ENCODE assay signal across 17 cellular contexts in the genomic region with DNA sequence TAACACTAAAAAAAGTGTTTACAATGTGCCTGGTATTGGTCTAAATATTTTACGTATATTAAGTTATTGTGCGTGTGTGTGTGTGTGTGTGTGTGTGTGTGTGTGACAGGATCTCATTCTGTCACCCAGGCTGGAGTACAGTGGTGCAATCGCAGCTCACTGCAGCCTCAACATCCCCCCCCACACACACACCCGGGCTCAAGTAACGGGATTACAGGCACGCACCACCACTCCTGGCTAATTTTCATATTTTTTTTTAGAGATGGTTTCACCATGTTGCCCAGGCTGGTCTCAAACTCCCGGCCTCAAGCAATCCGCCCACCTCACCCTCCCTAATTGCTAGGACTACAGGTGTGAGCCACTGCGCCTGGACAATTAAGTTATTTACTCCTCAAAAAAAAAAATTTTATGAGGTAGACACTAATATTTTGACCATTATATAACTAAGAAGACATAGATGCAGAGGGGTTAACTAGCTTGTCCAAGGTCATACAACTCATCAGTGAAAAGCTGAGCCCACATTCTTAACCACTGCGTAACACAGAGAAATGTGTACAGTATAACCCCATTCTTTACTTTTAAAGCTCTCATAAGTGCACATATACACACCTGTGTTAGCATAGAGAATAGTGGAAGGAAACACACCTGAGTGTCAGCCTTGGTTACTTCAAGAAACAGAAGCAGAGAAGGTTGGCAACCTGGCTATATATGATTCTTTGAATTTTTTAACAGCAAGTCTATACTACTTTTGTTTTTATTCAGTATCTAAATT. TPM values are rescaled to one million over a fixed set of nuclear protein-coding genes. Genes with fewer than 3 reads are reported as not detected.
DNase-seq lines count a peak whose midpoint lies in the region; ATAC-seq and TF ChIP-seq lines count a peak whose summit lies in the region.
"Had no signal": no experiment of that assay in that cellular context is flagged by ENCODE, and none has a peak within 500 bp of the region (broad histone marks: within the 10 kb centered on the region; RNA-seq: fewer than 3 reads in every experiment).

No MANE protein-coding gene starts in this region.

- ATAC-seq in activated naive CD4-positive, alpha-beta T cell treated with anti-CD3 and anti-CD28 coated beads, Interleukin-2, amount 50 U/mL, for 72 hours: peak; percentile 5 to 76
- ATAC-seq in HG02759 (IDR thresholded peaks at IDR 0.05; ENCODE audit: unreplicated experiment) (peak; percentile 24), WTC11 (no peak)

- no peak overlapping the region for H3K27ac ChIP-seq in tibial artery
- H3K27ac ChIP-seq in CD4-positive, alpha-beta memory T cell (ENCODE audit: low read depth, low read length): no peak overlapping the region
- H3K27ac ChIP-seq: uterus had no signal

- POLR2A ChIA-PET in WTC11 (lab: Charles Lee): no interaction called here
- POLR2A ChIA-PET in CD4-positive, alpha-beta memory T cell (lab: Charles Lee; ENCODE audit: partially characterized antibody): no interaction called here

- H3K4me1 Mint-ChIP-seq in WTC11: peaks cover 8% of the 10 kb centered on the region
- H3K4me1 Mint-ChIP-seq in CD4-positive, alpha-beta memory T cell: no peaks in the 10 kb centered on the region
- no peaks in the 10 kb centered on the region for H3K4me1 Mint-ChIP-seq in CD14-positive monocyte

- H3K4me1 ChIP-seq in tibial artery: no peaks in the 10 kb centered on the region
- no peaks in the 10 kb centered on the region for H3K4me1 ChIP-seq in CD4-positive, alpha-beta memory T cell (ENCODE audit: insufficient read depth, low read length)
- H3K4me1 ChIP-seq: uterus had no signal

- no peak overlapping the region for H3K4me3 ChIP-seq in tibial artery
- H3K4me3 ChIP-seq in CD4-positive, alpha-beta memory T cell (ENCODE audit: low read length in 2 of 2): no peak overlapping the region
- H3K4me3 ChIP-seq: MG63, uterus had no signal

- no peak for DNase-seq in activated naive CD4-positive, alpha-beta T cell treated with anti-CD3 and anti-CD28 coated beads, Interleukin-2, amount 50 U/mL, for 72 hours (ENCODE audit: low spot score in 2 of 2)
- no peak for DNase-seq in activated naive CD4-positive, alpha-beta T cell (lab: John Stamatoyannopoulos, UW)
- DNase-seq in WTC11 (ENCODE audit: low spot score): no peak
- DNase-seq in tibial artery: no peak
- no peak for DNase-seq in CD4-positive, alpha-beta memory T cell
- no peak for DNase-seq in CD14-positive monocyte (ENCODE audit: low spot score)
- DNase-seq in occipital lobe (lab: John Stamatoyannopoulos, UW): no peak
- DNase-seq: amniotic stem cell, cortex of kidney, DMS79 treated with DMSO at 0.1 percent for 48 hours, GOT3, MG63, NCI-H226, RPMI8226, uterus had no signal

- H3K9me3 ChIP-seq in tibial artery: no peaks in the 10 kb centered on the region
- no peaks in the 10 kb centered on the region for H3K9me3 ChIP-seq in CD4-positive, alpha-beta memory T cell (ENCODE audit: control insufficient read depth in 1 of 2, low read length in 2 of 2)
- H3K9me3 ChIP-seq: MG63, uterus had no signal

- H3K36me3 Mint-ChIP-seq in activated naive CD4-positive, alpha-beta T cell treated with anti-CD3 and anti-CD28 coated beads, Interleukin-2, amount 50 U/mL, for 72 hours: peaks cover 0 to 7% of the 10 kb centered on the region in 2 donors
- H3K36me3 Mint-ChIP-seq in WTC11 (no peaks in the 10 kb centered on the region), CD14-positive monocyte (no peaks in the 10 kb centered on the region)
- no peaks in the 10 kb centered on the region for H3K36me3 Mint-ChIP-seq in CD4-positive, alpha-beta memory T cell

- CTCF ChIA-PET in WTC11 (lab: Charles Lee): interaction anchor here (0.6 to 2.1 kb wide), 3 partner anchors 14 to 53 kb away, joined by 3 to 11 read pairs (median 6); no protein-coding TSS in a partner anchor
- CTCF ChIA-PET in CD4-positive, alpha-beta memory T cell (lab: Charles Lee; ENCODE audit: partially characterized antibody): interaction anchor here (2.5 kb wide), 1 partner anchor 15 kb away, joined by 15 read pairs; no protein-coding TSS in a partner anchor

- H3K27ac Mint-ChIP-seq in activated naive CD4-positive, alpha-beta T cell treated with anti-CD3 and anti-CD28 coated beads, Interleukin-2, amount 50 U/mL, for 72 hours: peak overlapping the region in 1 of 2 donors; percentile 65
- H3K27ac Mint-ChIP-seq in WTC11 (no peak overlapping the region), CD14-positive monocyte (no peak overlapping the region)
- H3K27ac Mint-ChIP-seq in CD4-positive, alpha-beta memory T cell: no peak overlapping the region

- no peaks in the 10 kb centered on the region for H3K27me3 ChIP-seq in tibial artery
- H3K27me3 ChIP-seq in CD4-positive, alpha-beta memory T cell (ENCODE audit: insufficient read depth, low read length): no peaks in the 10 kb centered on the region
- H3K27me3 ChIP-seq: MG63, uterus had no signal

- H3K27me3 Mint-ChIP-seq in WTC11 (ENCODE audit: low read depth): no peaks in the 10 kb centered on the region
- no peaks in the 10 kb centered on the region for H3K27me3 Mint-ChIP-seq in CD4-positive, alpha-beta memory T cell
- H3K27me3 Mint-ChIP-seq in CD14-positive monocyte (ENCODE audit: low read depth in 3 of 3): peaks cover 0 to 3% (median 0%) of the 10 kb centered on the region in 3 donors
- H3K27me3 Mint-ChIP-seq: progenitor cell of endocrine pancreas had no signal

- intact Hi-C loops in tibial artery (cut with DNase I; ENCODE audit: low total_unique reads): no loop called here
- intact Hi-C loops in CD4-positive, alpha-beta memory T cell (cut with micrococcal nuclease): no loop called here
- intact Hi-C loops in CD14-positive monocyte (cut with micrococcal nuclease): no loop called here

- H3K9me3 Mint-ChIP-seq in activated naive CD4-positive, alpha-beta T cell treated with anti-CD3 and anti-CD28 coated beads, Interleukin-2, amount 50 U/mL, for 72 hours: no peaks in the 10 kb centered on the region
- no peaks in the 10 kb centered on the region for H3K9me3 Mint-ChIP-seq in WTC11
- H3K9me3 Mint-ChIP-seq in CD4-positive, alpha-beta memory T cell: no peaks in the 10 kb centered on the region
- H3K9me3 Mint-ChIP-seq in CD14-positive monocyte: no peaks in the 10 kb centered on the region

- H3K36me3 ChIP-seq in tibial artery: no peaks in the 10 kb centered on the region
- no peaks in the 10 kb centered on the region for H3K36me3 ChIP-seq in CD4-positive, alpha-beta memory T cell (ENCODE audit: insufficient read depth, low read length)
- H3K36me3 ChIP-seq: MG63, uterus had no signal

- H3K4me3 Mint-ChIP-seq in WTC11: no peak overlapping the region
- no peak overlapping the region for H3K4me3 Mint-ChIP-seq in CD4-positive, alpha-beta memory T cell
- H3K4me3 Mint-ChIP-seq in CD14-positive monocyte: no peak overlapping the region

- TF ChIP-seq CTCF in WTC11 (IDR thresholded peaks at IDR 0.05) (no peak), tibial artery (IDR thresholded peaks at IDR 0.05) (no peak), CD14-positive monocyte (IDR thresholded peaks at IDR 0.05) (no peak)

TF ChIP-seq in WTC11, 78 proteins besides CTCF, POLR2A, EP300 and RAD21 (continues in another document):
- TF ChIP-seq, protein P1, sequence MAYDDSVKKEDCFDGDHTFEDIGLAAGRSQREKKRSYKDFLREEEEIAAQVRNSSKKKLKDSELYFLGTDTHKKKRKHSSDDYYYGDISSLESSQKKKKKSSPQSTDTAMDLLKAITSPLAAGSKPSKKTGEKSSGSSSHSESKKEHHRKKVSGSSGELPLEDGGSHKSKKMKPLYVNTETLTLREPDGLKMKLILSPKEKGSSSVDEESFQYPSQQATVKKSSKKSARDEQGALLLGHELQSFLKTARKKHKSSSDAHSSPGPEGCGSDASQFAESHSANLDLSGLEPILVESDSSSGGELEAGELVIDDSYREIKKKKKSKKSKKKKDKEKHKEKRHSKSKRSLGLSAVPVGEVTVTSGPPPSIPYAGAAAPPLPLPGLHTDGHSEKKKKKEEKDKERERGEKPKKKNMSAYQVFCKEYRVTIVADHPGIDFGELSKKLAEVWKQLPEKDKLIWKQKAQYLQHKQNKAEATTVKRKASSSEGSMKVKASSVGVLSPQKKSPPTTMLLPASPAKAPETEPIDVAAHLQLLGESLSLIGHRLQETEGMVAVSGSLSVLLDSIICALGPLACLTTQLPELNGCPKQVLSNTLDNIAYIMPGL (CRISPR knock-in tag; IDR thresholded peaks at IDR 0.05): no peak
- TF ChIP-seq, protein P2, sequence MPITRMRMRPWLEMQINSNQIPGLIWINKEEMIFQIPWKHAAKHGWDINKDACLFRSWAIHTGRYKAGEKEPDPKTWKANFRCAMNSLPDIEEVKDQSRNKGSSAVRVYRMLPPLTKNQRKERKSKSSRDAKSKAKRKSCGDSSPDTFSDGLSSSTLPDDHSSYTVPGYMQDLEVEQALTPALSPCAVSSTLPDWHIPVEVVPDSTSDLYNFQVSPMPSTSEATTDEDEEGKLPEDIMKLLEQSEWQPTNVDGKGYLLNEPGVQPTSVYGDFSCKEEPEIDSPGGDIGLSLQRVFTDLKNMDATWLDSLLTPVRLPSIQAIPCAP (CRISPR knock-in tag; IDR thresholded peaks at IDR 0.05): no peak
- no peak for TF ChIP-seq FOXK1 (CRISPR knock-in tag; IDR thresholded peaks at IDR 0.05)
- no peak for TF ChIP-seq ZNF416 (CRISPR knock-in tag; IDR thresholded peaks at IDR 0.05)
- TF ChIP-seq GABPB1 (CRISPR knock-in tag; IDR thresholded peaks at IDR 0.05): peak; percentile 28
- TF ChIP-seq, protein P3, sequence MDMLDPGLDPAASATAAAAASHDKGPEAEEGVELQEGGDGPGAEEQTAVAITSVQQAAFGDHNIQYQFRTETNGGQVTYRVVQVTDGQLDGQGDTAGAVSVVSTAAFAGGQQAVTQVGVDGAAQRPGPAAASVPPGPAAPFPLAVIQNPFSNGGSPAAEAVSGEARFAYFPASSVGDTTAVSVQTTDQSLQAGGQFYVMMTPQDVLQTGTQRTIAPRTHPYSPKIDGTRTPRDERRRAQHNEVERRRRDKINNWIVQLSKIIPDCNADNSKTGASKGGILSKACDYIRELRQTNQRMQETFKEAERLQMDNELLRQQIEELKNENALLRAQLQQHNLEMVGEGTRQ (CRISPR knock-in tag; IDR thresholded peaks at IDR 0.05): no peak

RNA-seq across cellular contexts. Expression of a gene that starts 35.0 kb away (rescaled TPM):
- total RNA-seq in activated naive CD4-positive, alpha-beta T cell treated with anti-CD3 and anti-CD28 coated beads, Interleukin-2, amount 50 U/mL, for 72 hours: 10 to 100 TPM in 1 of 2 donors, under 1 TPM in 1; 0.68 to 37.3 TPM
- total RNA-seq in WTC11 (2021) (0.94 to 1.8 TPM (median 1.5 TPM) in 3 replicates), occipital lobe (1.7 TPM)
- not detected for total RNA-seq in CD4-positive, alpha-beta memory T cell
- polyA plus RNA-seq in CD4-positive, alpha-beta memory T cell: under 1 TPM in 1 of 2 donors, not detected in 1; 0.22 TPM
- not detected for polyA plus RNA-seq in CD14-positive monocyte
